In genomic region chr1:11143907-11144306, GRCh38 we compare ENCODE assay signal across 16 cellular contexts. TPM values are rescaled to one million over a fixed set of nuclear protein-coding genes. Genes with fewer than 3 reads are reported as not detected.
DNase-seq lines count a peak whose midpoint lies in the region; ATAC-seq and TF ChIP-seq lines count a peak whose summit lies in the region.
"Had no signal": no experiment of that assay in that cellular context is flagged by ENCODE, and none has a peak within 500 bp of the region (broad histone marks: within the 10 kb centered on the region; RNA-seq: fewer than 3 reads in every experiment).

No MANE protein-coding gene starts in this region.

- peak overlapping the region; percentile 65 to 79 for H3K27ac ChIP-seq in ascending aorta
- peak overlapping the region; percentile 86 to 89 for H3K27ac ChIP-seq in aorta (ENCODE audit: low read depth in 1 of 2, low read length in 2 of 2)

- no peaks in the 10 kb centered on the region for H3K9me3 ChIP-seq in ascending aorta
- H3K9me3 ChIP-seq in aorta (ENCODE audit: control insufficient read depth, low read length) = no peaks in the 10 kb centered on the region
- H3K9me3 ChIP-seq: BE2C, esophagus squamous epithelium had no signal

- no peak overlapping the region for H3K4me3 ChIP-seq in ascending aorta
- H3K4me3 ChIP-seq in aorta (ENCODE audit: low read length in 2 of 2) = no peak overlapping the region
- H3K4me3 ChIP-seq: esophagus squamous epithelium had no signal

- peak; percentile 16 for DNase-seq in stimulated activated CD4-positive, alpha-beta T cell treated with anti-CD3 and anti-CD28 coated beads, Interleukin-15, amount 100 ng/mL, for 24 hours
- no peak for DNase-seq in stimulated activated CD4-positive, alpha-beta T cell treated with anti-CD3 and anti-CD28 coated beads, Interleukin-12 subunit alpha, Interleukin-12 subunit beta, amount 100 ng/mL, for 4 hours
- DNase-seq in ascending aorta (ENCODE audit: low spot score in 2 of 2) (no peak), left ventricle myocardium superior (no peak), aorta (no peak)
- DNase-seq: BE2C; esophagus squamous epithelium; kidney glomerular epithelial cell; NCI-H1417; NK-92 treated with Interleukin-12 subunit alpha and Interleukin-12 subunit beta, amount 100 ng/mL, for 24 hours; nucleus accumbens; SHP77; stimulated activated CD4-positive, alpha-beta T cell treated with anti-CD3 and anti-CD28 coated beads, Interleukin-4, amount 100 ng/mL, for 24 hours had no signal

- TF ChIP-seq CTCF in ascending aorta (IDR thresholded peaks at IDR 0.05) = no peak

- WGBS in aorta, 2 donors = 26 to 43% methylated on average over 2 of the region's 2 CpGs

- peak; percentile 84 for ATAC-seq in left ventricle myocardium superior
- no peak for ATAC-seq in aorta (ENCODE audit: low FRiP score)
- no peak for ATAC-seq in HG03432 (IDR thresholded peaks at IDR 0.05; ENCODE audit: unreplicated experiment)
- no peak for ATAC-seq in HG02885 (IDR thresholded peaks at IDR 0.05; ENCODE audit: poor library complexity, unreplicated experiment)

- H3K27me3 ChIP-seq in ascending aorta (no peaks in the 10 kb centered on the region), aorta (ENCODE audit: control insufficient read depth in 1 of 2, insufficient read depth in 2 of 2, low read length in 1 of 2) (no peaks in the 10 kb centered on the region)
- H3K27me3 ChIP-seq: BE2C, esophagus squamous epithelium had no signal

- peaks cover 38 to 67% of the 10 kb centered on the region in 2 donors for H3K36me3 ChIP-seq in ascending aorta
- H3K36me3 ChIP-seq in aorta (ENCODE audit: control insufficient read depth in 1 of 2, insufficient read depth in 2 of 2, low read length in 1 of 2) = peaks cover 5 to 9% of the 10 kb centered on the region in 2 donors

- intact Hi-C loops in ascending aorta (cut with DNase I) = loop anchor here (5.0 kb wide), 1 partner anchor 33 kb away; no protein-coding TSS in a partner anchor
- intact Hi-C loops in left ventricle myocardium superior (cut with micrococcal nuclease) = no loop called here
- intact Hi-C loops in aorta (cut with DNase I) = no loop called here

- H3K4me1 ChIP-seq in ascending aorta (peaks cover 0 to 9% of the 10 kb centered on the region in 2 donors), aorta (ENCODE audit: control insufficient read depth in 1 of 2, insufficient read depth in 2 of 2, low read length in 2 of 2) (peaks cover 0 to 9% of the 10 kb centered on the region in 2 donors)
- H3K4me1 ChIP-seq: BE2C had no signal

RNA-seq across cellular contexts. Expression of gene EXOSC10, which starts 44.2 kb away (rescaled TPM):
- total RNA-seq in ascending aorta (38.7 TPM), left ventricle myocardium superior (20.4 TPM), aorta (10 to 100 TPM; 45.3 to 53.8 TPM)
- 10 to 100 TPM; 16.9 to 90.5 TPM for polyA plus RNA-seq in aorta

RNA-seq across cellular contexts. Expression of gene ANGPTL7, which starts 45.2 kb away (rescaled TPM):
- 2.0 TPM for total RNA-seq in ascending aorta
- 1.0 TPM for total RNA-seq in left ventricle myocardium superior
- 10 to 100 TPM in 1 of 2 donors, 1 to 10 TPM in 1; 7.1 to 19.1 TPM for total RNA-seq in aorta
- 10 to 100 TPM in 1 of 2 donors, not detected in 1; 10.8 TPM for polyA plus RNA-seq in aorta
- total RNA-seq: T-helper 2 cell treated with Interferon-gamma antibody and Interleukin-4, amounts not matched to agents 100 ng/mL and 5 ng/mL, for 36 hours had no signal
